Comparison of ENCODE assay signal across 13 cellular contexts in genomic region chr2:113370030-113370429, GRCh38.
"Had no signal": no experiment of that assay in that cellular context is flagged by ENCODE, and none has a peak within 500 bp of the region (broad histone marks: within the 10 kb centered on the region; RNA-seq: fewer than 3 reads in every experiment).

No MANE protein-coding gene starts in this region.

- H3K27ac ChIP-seq: coronary artery, heart right ventricle, neural progenitor cell, tibial artery had no signal

- H2AFZ ChIP-seq: neural progenitor cell had no signal

- H3K4me1 ChIP-seq: neural progenitor cell had no signal

- H3K4me2 ChIP-seq: neural progenitor cell had no signal

- H3K9ac ChIP-seq: neural progenitor cell had no signal

- H3K4me3 Mint-ChIP-seq: activated naive CD8-positive, alpha-beta T cell treated with anti-CD3 and anti-CD28 coated beads for 36 hours; endodermal cell; naive thymus-derived CD8-positive, alpha-beta T cell; neural progenitor cell; T-helper 1 cell treated with Interleukin-12 subunit alpha and Interleukin-12 subunit beta and Interleukin-4 antibody, amounts not matched to agents 30 μg/mL and 1 μg/mL, for 36 hours; WTC11 had no signal

- H3K27me3 ChIP-seq: neural progenitor cell had no signal

- H3K36me3 Mint-ChIP-seq: activated naive CD8-positive, alpha-beta T cell treated with anti-CD3 and anti-CD28 coated beads for 36 hours; naive thymus-derived CD8-positive, alpha-beta T cell; WTC11 had no signal

- H3K9me3 ChIP-seq: heart right ventricle, tibial artery had no signal

- H3K9me3 Mint-ChIP-seq: activated naive CD8-positive, alpha-beta T cell treated with anti-CD3 and anti-CD28 coated beads for 36 hours; endodermal cell; naive thymus-derived CD8-positive, alpha-beta T cell; T-helper 1 cell treated with Interleukin-12 subunit alpha and Interleukin-12 subunit beta and Interleukin-4 antibody, amounts not matched to agents 30 μg/mL and 1 μg/mL, for 36 hours; WTC11 had no signal

- H3K27ac Mint-ChIP-seq: activated naive CD8-positive, alpha-beta T cell treated with anti-CD3 and anti-CD28 coated beads for 36 hours; endodermal cell; neural progenitor cell; progenitor cell of endocrine pancreas; T-helper 1 cell treated with Interleukin-12 subunit alpha and Interleukin-12 subunit beta and Interleukin-4 antibody, amounts not matched to agents 30 μg/mL and 1 μg/mL, for 36 hours; WTC11 had no signal

- H3K27me3 Mint-ChIP-seq: activated naive CD8-positive, alpha-beta T cell treated with anti-CD3 and anti-CD28 coated beads for 36 hours had no signal

- H3K36me3 ChIP-seq: heart right ventricle, neural progenitor cell, tibial artery had no signal

- H3K4me3 ChIP-seq: coronary artery, heart right ventricle, lung, neural progenitor cell, tibial artery had no signal

- DNase-seq: kidney, T1000 had no signal
